23 cellular contexts compared by ENCODE assay signal in the genomic region with DNA sequence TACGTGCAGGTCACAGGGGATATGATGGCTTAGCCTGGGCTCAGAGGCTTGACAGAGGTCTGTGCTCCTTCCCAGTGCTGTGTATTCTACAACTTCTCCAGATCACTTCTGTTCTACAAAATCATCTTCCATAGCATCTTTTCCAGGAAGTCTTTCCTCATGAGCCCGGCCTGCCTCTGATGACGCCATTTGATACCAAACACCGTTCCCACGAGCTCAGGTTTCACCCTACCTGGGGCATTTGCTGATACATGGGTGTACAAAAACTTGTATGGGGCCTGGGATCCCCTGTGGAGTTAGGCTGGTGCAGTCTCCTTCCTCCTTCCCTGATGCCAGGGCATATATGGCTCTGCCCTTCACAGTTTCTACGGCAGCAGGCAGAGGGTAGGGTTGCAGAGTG.
DNase-seq lines count a peak whose midpoint lies in the region; ATAC-seq and TF ChIP-seq lines count a peak whose summit lies in the region.
"Had no signal": no experiment of that assay in that cellular context is flagged by ENCODE, and none has a peak within 500 bp of the region (broad histone marks: within the 10 kb centered on the region; RNA-seq: fewer than 3 reads in every experiment).

No MANE protein-coding gene starts in this region.

- no peaks in the 10 kb centered on the region for H3K36me3 ChIP-seq in H7 (replicated peaks; ENCODE audit: control insufficient read depth, insufficient read depth, low read length)

- CTCF ChIA-PET in WTC11 (lab: Charles Lee) = interaction anchor here (1.1 to 4.4 kb wide), 6 partner anchors 9 to 79 kb away, joined by 3 to 21 read pairs (median 4); partner anchors contain the start of gene NECTIN1

- no peak for TF ChIP-seq CTCF in WTC11 (IDR thresholded peaks at IDR 0.05)

- peak; percentile 28 for DNase-seq in NCI-H2107 treated with DMSO at 0.1 percent for 48 hours (lab: John Stamatoyannopoulos, UW; ENCODE audit: unreplicated experiment)
- no peak for DNase-seq in NCI-H2107 (lab: John Stamatoyannopoulos, UW)
- peak; percentile 48 for DNase-seq in H7
- DNase-seq in WTC11 (ENCODE audit: low spot score) = no peak
- peak; percentile 37 for DNase-seq in left kidney (ENCODE audit: low read depth, low spot score)
- no peak for DNase-seq in GOT3 (lab: John Stamatoyannopoulos, UW)
- no peak for DNase-seq in germinal center (ENCODE audit: low spot score)
- DNase-seq: 8988T; C1 segment of cervical spinal cord; CD8-positive, alpha-beta T cell; EL; MM.1S; NCI-H1048; NCI-H1417 treated with DMSO at 0.1 percent for 48 hours; NCI-H187; NCI-H446; NCI-H526; RPMI8226; SHP77; T-helper 2 cell had no signal

- ATAC-seq in WTC11 (no peak), GM21529 (IDR thresholded peaks at IDR 0.05; ENCODE audit: unreplicated experiment) (no peak)
- ATAC-seq: CD8-positive, alpha-beta T cell; HepG2; K562 had no signal

- peaks cover 4% of the 10 kb centered on the region; the same call in 1 of the 2 replicates for H3K9me3 Mint-ChIP-seq in WTC11
- H3K9me3 Mint-ChIP-seq: CD8-positive, alpha-beta T cell had no signal

- peak overlapping the region; percentile 53; the same call in 1 of the 2 replicates for H3K27ac Mint-ChIP-seq in WTC11
- H3K27ac Mint-ChIP-seq: CD8-positive, alpha-beta T cell had no signal

- peaks cover 4% of the 10 kb centered on the region; the same call in 1 of the 2 replicates for H3K36me3 Mint-ChIP-seq in WTC11
- H3K36me3 Mint-ChIP-seq: CD8-positive, alpha-beta T cell had no signal

- H3K27me3 ChIP-seq in H7 (ENCODE audit: control insufficient read depth, insufficient read depth, low read length) = no peaks in the 10 kb centered on the region; the same call in 1 of the 2 replicates

- peaks cover 2% of the 10 kb centered on the region for H3K27me3 Mint-ChIP-seq in WTC11 (ENCODE audit: low read depth)

- H3K4me3 Mint-ChIP-seq in WTC11 = no peak overlapping the region
- H3K4me3 Mint-ChIP-seq: CD8-positive, alpha-beta T cell had no signal

- peaks cover 33% of the 10 kb centered on the region for H3K4me1 Mint-ChIP-seq in WTC11

- POLR2A ChIA-PET in WTC11 (lab: Charles Lee) = interaction anchor here (0.6 kb wide), 1 partner anchor 33 kb away, joined by 4 read pairs; no protein-coding TSS in a partner anchor

- H3K4me3 ChIP-seq in H7 (ENCODE audit: insufficient read depth, low read depth, low read length) = no peak overlapping the region
- H3K4me3 ChIP-seq: K562 had no signal

TF ChIP-seq in WTC11, 78 proteins besides CTCF, POLR2A, EP300 and RAD21:
- no peak for TF ChIP-seq ATF3 (CRISPR knock-in tag; conservative IDR thresholded peaks at IDR 0.05)
- no peak for TF ChIP-seq GRHL2 (CRISPR knock-in tag; IDR thresholded peaks at IDR 0.05; ENCODE audit: insufficient replicate concordance, severe bottlenecking)
- no peak for TF ChIP-seq JAZF1 (CRISPR knock-in tag; IDR thresholded peaks at IDR 0.05)
- TF ChIP-seq ZNF263 (CRISPR knock-in tag; IDR thresholded peaks at IDR 0.05; ENCODE audit: low read depth) = no peak
- TF ChIP-seq ZSCAN18 (CRISPR knock-in tag; IDR thresholded peaks at IDR 0.05) = no peak
- no peak for TF ChIP-seq ZNF396 (CRISPR knock-in tag; IDR thresholded peaks at IDR 0.05; ENCODE audit: borderline replicate concordance)
- TF ChIP-seq NR3C1 (CRISPR knock-in tag; conservative IDR thresholded peaks at IDR 0.05; ENCODE audit: low read depth) = no peak
- no peak for TF ChIP-seq SMAD4 (CRISPR knock-in tag; IDR thresholded peaks at IDR 0.05)
- TF ChIP-seq, protein P1, sequence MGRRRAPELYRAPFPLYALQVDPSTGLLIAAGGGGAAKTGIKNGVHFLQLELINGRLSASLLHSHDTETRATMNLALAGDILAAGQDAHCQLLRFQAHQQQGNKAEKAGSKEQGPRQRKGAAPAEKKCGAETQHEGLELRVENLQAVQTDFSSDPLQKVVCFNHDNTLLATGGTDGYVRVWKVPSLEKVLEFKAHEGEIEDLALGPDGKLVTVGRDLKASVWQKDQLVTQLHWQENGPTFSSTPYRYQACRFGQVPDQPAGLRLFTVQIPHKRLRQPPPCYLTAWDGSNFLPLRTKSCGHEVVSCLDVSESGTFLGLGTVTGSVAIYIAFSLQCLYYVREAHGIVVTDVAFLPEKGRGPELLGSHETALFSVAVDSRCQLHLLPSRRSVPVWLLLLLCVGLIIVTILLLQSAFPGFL (CRISPR knock-in tag; IDR thresholded peaks at IDR 0.05; ENCODE audit: borderline replicate concordance) = no peak
- no peak for TF ChIP-seq GABPB1 (CRISPR knock-in tag; IDR thresholded peaks at IDR 0.05)

Comparison
In these comparisons a context has a peak if more than half of its experiments do, and no peak if none do; other contexts are left out.
1. DNase-seq: peak in NCI-H2107 treated with DMSO at 0.1 percent for 48 hours (single experiment), H7 (single experiment) and left kidney (single experiment); none in NCI-H2107 (single experiment), WTC11 (single experiment), GOT3 (single experiment) and germinal center (single experiment).